Comparison of ENCODE assay signal across 37 cellular contexts in genomic region chr7:125551008-125551407, GRCh38.
"Had no signal": no experiment of that assay in that cellular context is flagged by ENCODE, and none has a peak within 500 bp of the region (broad histone marks: within the 10 kb centered on the region; RNA-seq: fewer than 3 reads in every experiment).

No MANE protein-coding gene starts in this region.

- H3K27ac ChIP-seq: adrenal gland, body of pancreas, esophagus muscularis mucosa, foreskin keratinocyte, gastroesophageal sphincter, heart right ventricle, WERI-Rb-1 had no signal

- H3K4me1 ChIP-seq: adrenal gland, body of pancreas, esophagus muscularis mucosa, foreskin keratinocyte, gastroesophageal sphincter, heart right ventricle had no signal

- H3K27me3 Mint-ChIP-seq: activated B cell treated with CpG ODN at 0.5 μM for 24 hours; activated CD4-positive, alpha-beta memory T cell treated with anti-CD3 and anti-CD28 coated beads for 36 hours; activated CD4-positive, alpha-beta T cell treated with anti-CD3 and anti-CD28 coated beads for 36 hours; activated CD4-positive, alpha-beta T cell treated with anti-CD3 and anti-CD28 coated beads, Interleukin-2, amount 10 ng/mL, durations not matched to agents 24 days and 14 days; activated CD8-positive, alpha-beta memory T cell treated with anti-CD3 and anti-CD28 coated beads, Interleukin-2, amount 10 ng/mL, durations not matched to agents 7 days and 5 days; activated naive CD4-positive, alpha-beta T cell treated with anti-CD3 and anti-CD28 coated beads, Interleukin-2, amount 50 U/mL, for 24 hours; activated naive CD8-positive, alpha-beta T cell treated with anti-CD3 and anti-CD28 coated beads for 36 hours; activated naive CD8-positive, alpha-beta T cell treated with anti-CD3 and anti-CD28 coated beads, Interleukin-2, amount 50 U/mL, for 24 hours; effector memory CD8-positive, alpha-beta T cell; T-helper 17 cell had no signal

- H3K27me3 ChIP-seq: adrenal gland, body of pancreas, esophagus muscularis mucosa, foreskin keratinocyte, gastroesophageal sphincter, heart right ventricle had no signal

- H3K36me3 ChIP-seq: adrenal gland, esophagus muscularis mucosa, gastroesophageal sphincter, heart right ventricle, WERI-Rb-1 had no signal

- H3K27ac Mint-ChIP-seq: activated B cell treated with CpG ODN at 0.5 μM for 24 hours; activated CD4-positive, alpha-beta memory T cell treated with anti-CD3 and anti-CD28 coated beads for 36 hours; activated CD4-positive, alpha-beta T cell treated with anti-CD3 and anti-CD28 coated beads for 36 hours; activated CD4-positive, alpha-beta T cell treated with anti-CD3 and anti-CD28 coated beads, Interleukin-2, amount 10 ng/mL, durations not matched to agents 24 days and 14 days; activated CD8-positive, alpha-beta memory T cell treated with anti-CD3 and anti-CD28 coated beads, Interleukin-2, amount 10 ng/mL, durations not matched to agents 7 days and 5 days; activated CD8-positive, alpha-beta T cell treated with anti-CD3 and anti-CD28 coated beads, Interleukin-2, amount 10 ng/mL, durations not matched to agents 7 days and 5 days; activated naive CD4-positive, alpha-beta T cell treated with anti-CD3 and anti-CD28 coated beads for 36 hours; activated naive CD4-positive, alpha-beta T cell treated with anti-CD3 and anti-CD28 coated beads, Interleukin-2, amount 50 U/mL, for 24 hours; activated naive CD8-positive, alpha-beta T cell treated with anti-CD3 and anti-CD28 coated beads for 36 hours; activated naive CD8-positive, alpha-beta T cell treated with anti-CD3 and anti-CD28 coated beads, Interleukin-2, amount 50 U/mL, for 24 hours; activated T-helper 1 cell treated with anti-CD3 and anti-CD28 coated beads, Interleukin-12 subunit alpha, Interleukin-12 subunit beta, Interleukin-2, Interleukin-4 antibody, amounts not matched to agents 30 ng/mL and 10 ng/mL and 1 ng/mL, durations not matched to agents 14 hours and 24 hours and 36 hours; activated T-helper 2 cell treated with anti-CD3 and anti-CD28 coated beads, Interferon-gamma antibody, Interleukin-2, Interleukin-4, amounts not matched to agents 10 μg/mL and 5 μg/mL and 100 μg/mL, durations not matched to agents 14 hours and 24 hours and 36 hours; effector memory CD8-positive, alpha-beta T cell; T-helper 17 cell; T-helper 2 cell treated with Interferon-gamma antibody and Interleukin-4, amounts not matched to agents 5 μg/mL and 100 μg/mL, for 36 hours had no signal

- H3K36me3 Mint-ChIP-seq: activated CD4-positive, alpha-beta memory T cell treated with anti-CD3 and anti-CD28 coated beads for 36 hours; activated CD8-positive, alpha-beta memory T cell treated with anti-CD3 and anti-CD28 coated beads, Interleukin-2, amount 10 ng/mL, durations not matched to agents 7 days and 5 days; activated naive CD4-positive, alpha-beta T cell treated with anti-CD3 and anti-CD28 coated beads, Interleukin-2, amount 50 U/mL, for 24 hours; activated naive CD8-positive, alpha-beta T cell treated with anti-CD3 and anti-CD28 coated beads for 36 hours had no signal

- H3K4me1 Mint-ChIP-seq: activated B cell treated with CpG ODN at 0.5 μM for 24 hours; activated CD4-positive, alpha-beta T cell treated with anti-CD3 and anti-CD28 coated beads for 36 hours; activated CD4-positive, alpha-beta T cell treated with anti-CD3 and anti-CD28 coated beads, Interleukin-2, amount 10 ng/mL, durations not matched to agents 24 days and 14 days; activated CD8-positive, alpha-beta memory T cell treated with anti-CD3 and anti-CD28 coated beads, Interleukin-2, amount 10 ng/mL, durations not matched to agents 7 days and 5 days; activated naive CD4-positive, alpha-beta T cell treated with anti-CD3 and anti-CD28 coated beads, Interleukin-2, amount 50 U/mL, for 24 hours; activated naive CD8-positive, alpha-beta T cell treated with anti-CD3 and anti-CD28 coated beads for 36 hours; activated naive CD8-positive, alpha-beta T cell treated with anti-CD3 and anti-CD28 coated beads, Interleukin-2, amount 50 U/mL, for 24 hours; T-helper 17 cell had no signal

- H3K9me3 ChIP-seq: adrenal gland, body of pancreas, esophagus muscularis mucosa, gastroesophageal sphincter, heart right ventricle had no signal

- DNase-seq: activated B cell treated with CpG ODN at 0.5 μM for 24 hours; activated CD4-positive, alpha-beta memory T cell treated with anti-CD3 and anti-CD28 coated beads for 36 hours; activated CD4-positive, alpha-beta T cell treated with anti-CD3 and anti-CD28 coated beads for 36 hours; activated CD4-positive, alpha-beta T cell treated with anti-CD3 and anti-CD28 coated beads, Interleukin-2, amount 10 ng/mL, durations not matched to agents 24 days and 14 days; activated CD8-positive, alpha-beta memory T cell treated with anti-CD3 and anti-CD28 coated beads, Interleukin-2, amount 10 ng/mL, durations not matched to agents 7 days and 5 days; activated CD8-positive, alpha-beta memory T cell treated with anti-CD3 and anti-CD28 coated beads, Interleukin-2, amount 50 U/mL, for 4 hours; activated CD8-positive, alpha-beta T cell treated with anti-CD3 and anti-CD28 coated beads, Interleukin-2, amount 10 ng/mL, durations not matched to agents 7 days and 5 days; activated effector memory CD4-positive, alpha-beta T cell treated with anti-CD3 and anti-CD28 coated beads, Interleukin-2, amount 50 U/mL, for 16 hours; activated naive CD4-positive, alpha-beta T cell treated with anti-CD3 and anti-CD28 coated beads for 36 hours; activated naive CD8-positive, alpha-beta T cell treated with anti-CD3 and anti-CD28 coated beads for 36 hours; activated naive CD8-positive, alpha-beta T cell treated with anti-CD3 and anti-CD28 coated beads, Interleukin-2, amount 50 U/mL, for 24 hours; activated T-cell treated with anti-CD3 and anti-CD28 coated beads, Interleukin-2, amount 50 U/mL, for 1 hour; activated T-cell treated with anti-CD3 and anti-CD28 coated beads, Interleukin-2, amount 50 U/mL, for 48 hours; adrenal gland; amygdala; aorta; body of pancreas; caudate nucleus; cerebellar nuclear complex; cortex of kidney; dermis blood vessel endothelial cell; effector CD4-positive, alpha-beta T cell; effector memory CD8-positive, alpha-beta T cell; erythroblast; foreskin keratinocyte; heart right ventricle; T-helper 1 cell; T-helper 17 cell; T1000; WERI-Rb-1 had no signal

- H3K4me3 ChIP-seq: adrenal gland, body of pancreas, esophagus muscularis mucosa, gastroesophageal sphincter, heart right ventricle had no signal

- H3K4me3 Mint-ChIP-seq: activated B cell treated with CpG ODN at 0.5 μM for 24 hours; activated CD4-positive, alpha-beta memory T cell treated with anti-CD3 and anti-CD28 coated beads for 36 hours; activated CD4-positive, alpha-beta T cell treated with anti-CD3 and anti-CD28 coated beads for 36 hours; activated CD4-positive, alpha-beta T cell treated with anti-CD3 and anti-CD28 coated beads, Interleukin-2, amount 10 ng/mL, durations not matched to agents 24 days and 14 days; activated CD8-positive, alpha-beta memory T cell treated with anti-CD3 and anti-CD28 coated beads, Interleukin-2, amount 10 ng/mL, durations not matched to agents 7 days and 5 days; activated CD8-positive, alpha-beta T cell treated with anti-CD3 and anti-CD28 coated beads, Interleukin-2, amount 10 ng/mL, durations not matched to agents 7 days and 5 days; activated naive CD4-positive, alpha-beta T cell treated with anti-CD3 and anti-CD28 coated beads for 36 hours; activated naive CD4-positive, alpha-beta T cell treated with anti-CD3 and anti-CD28 coated beads, Interleukin-2, amount 50 U/mL, for 24 hours; activated naive CD8-positive, alpha-beta T cell treated with anti-CD3 and anti-CD28 coated beads for 36 hours; activated naive CD8-positive, alpha-beta T cell treated with anti-CD3 and anti-CD28 coated beads, Interleukin-2, amount 50 U/mL, for 24 hours; activated T-helper 1 cell treated with anti-CD3 and anti-CD28 coated beads, Interleukin-12 subunit alpha, Interleukin-12 subunit beta, Interleukin-2, Interleukin-4 antibody, amounts not matched to agents 30 ng/mL and 10 ng/mL and 1 ng/mL, durations not matched to agents 14 hours and 24 hours and 36 hours; effector memory CD8-positive, alpha-beta T cell; T-helper 17 cell; T-helper 2 cell treated with Interferon-gamma antibody and Interleukin-4, amounts not matched to agents 5 μg/mL and 100 μg/mL, for 36 hours had no signal

- ATAC-seq: activated CD4-positive, alpha-beta T cell treated with anti-CD3 and anti-CD28 coated beads for 36 hours; activated CD4-positive, CD25-positive, alpha-beta regulatory T cell treated with anti-CD3 and anti-CD28 coated beads, Interleukin-2, amount 50 U/mL, for 24 hours; activated CD8-positive, alpha-beta memory T cell treated with anti-CD3 and anti-CD28 coated beads, Interleukin-2, amount 10 ng/mL, durations not matched to agents 7 days and 5 days; activated CD8-positive, alpha-beta T cell treated with anti-CD3 and anti-CD28 coated beads, Interleukin-2, amount 10 ng/mL, durations not matched to agents 7 days and 5 days; activated naive CD8-positive, alpha-beta T cell treated with anti-CD3 and anti-CD28 coated beads, Interleukin-2, amount 50 U/mL, for 24 hours; body of pancreas; effector memory CD8-positive, alpha-beta T cell; foreskin keratinocyte; gastroesophageal sphincter; heart right ventricle; T-helper 17 cell had no signal

- H3K9me3 Mint-ChIP-seq: activated CD4-positive, alpha-beta T cell treated with anti-CD3 and anti-CD28 coated beads, Interleukin-2, amount 10 ng/mL, durations not matched to agents 24 days and 14 days; activated naive CD4-positive, alpha-beta T cell treated with anti-CD3 and anti-CD28 coated beads for 36 hours; activated naive CD4-positive, alpha-beta T cell treated with anti-CD3 and anti-CD28 coated beads, Interleukin-2, amount 50 U/mL, for 24 hours; activated naive CD8-positive, alpha-beta T cell treated with anti-CD3 and anti-CD28 coated beads for 36 hours; activated T-helper 1 cell treated with anti-CD3 and anti-CD28 coated beads, Interleukin-12 subunit alpha, Interleukin-12 subunit beta, Interleukin-2, Interleukin-4 antibody, amounts not matched to agents 30 ng/mL and 10 ng/mL and 1 ng/mL, durations not matched to agents 14 hours and 24 hours and 36 hours; activated T-helper 2 cell treated with anti-CD3 and anti-CD28 coated beads, Interferon-gamma antibody, Interleukin-2, Interleukin-4, amounts not matched to agents 10 μg/mL and 5 μg/mL and 100 μg/mL, durations not matched to agents 14 hours and 24 hours and 36 hours had no signal
